ENCODE assay signal across 23 cellular contexts in the genomic region with DNA sequence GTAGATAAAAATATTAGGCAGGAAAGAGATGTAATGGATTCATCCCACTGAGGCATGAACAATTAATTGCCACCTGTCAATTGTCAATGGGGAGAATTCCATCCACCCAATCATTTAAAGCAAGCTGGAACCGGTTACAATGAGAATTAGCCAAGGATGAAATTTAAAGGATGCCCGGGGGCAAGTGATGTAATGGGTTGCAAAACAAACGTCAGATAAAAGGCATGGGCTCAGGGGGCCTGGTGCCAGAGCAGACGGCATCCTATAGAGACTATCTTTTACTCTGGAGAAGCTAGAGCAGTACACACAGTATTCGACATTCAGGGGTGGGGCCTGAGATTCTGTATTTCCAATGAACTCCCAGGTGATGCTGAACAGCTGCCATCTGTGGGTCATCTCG.
DNase-seq lines count a peak whose midpoint lies in the region; TF ChIP-seq lines count a peak whose summit lies in the region.
"Had no signal": no experiment of that assay in that cellular context is flagged by ENCODE, and none has a peak within 500 bp of the region (broad histone marks: within the 10 kb centered on the region; RNA-seq: fewer than 3 reads in every experiment).

No MANE protein-coding gene starts in this region.

- peak overlapping the region; percentile 60 for H3K4me2 ChIP-seq in OCI-LY7 (ENCODE audit: low read length)
- H3K4me2 ChIP-seq: KMS-11 had no signal

- POLR2A ChIA-PET in OCI-LY7 (lab: Charles Lee): interaction anchor here (0.5 to 0.9 kb wide), 4 partner anchors 199 to 916 kb away, joined by 3 to 4 read pairs (median 3); no protein-coding TSS in a partner anchor

- H3K4me3 ChIP-seq in OCI-LY7 (ENCODE audit: low read depth, low read length, poor library complexity, severe bottlenecking): peak overlapping the region; percentile 69
- no peak overlapping the region for H3K4me3 ChIP-seq in effector memory CD4-positive, alpha-beta T cell (ENCODE audit: insufficient read depth, low read depth, low read length, poor library complexity, severe bottlenecking)
- H3K4me3 ChIP-seq: thyroid gland had no signal

- no peaks in the 10 kb centered on the region for H3K27me3 ChIP-seq in effector memory CD4-positive, alpha-beta T cell (replicated peaks; ENCODE audit: control insufficient read depth, insufficient read depth, low read length, poor library complexity, severe bottlenecking)
- H3K27me3 ChIP-seq: thyroid gland had no signal

- BruUV-seq in OCI-LY7 (replicated peaks; lab: Mats Ljungman, UMichigan): no TSS peak

- intact Hi-C loops in OCI-LY7 (cut with micrococcal nuclease; ENCODE audit: unreplicated experiment): no loop called here

- no peaks in the 10 kb centered on the region for H3K36me3 ChIP-seq in OCI-LY7 (ENCODE audit: insufficient read depth, low read length)
- peaks cover 20% of the 10 kb centered on the region for H3K36me3 ChIP-seq in effector memory CD4-positive, alpha-beta T cell (ENCODE audit: control insufficient read depth, insufficient read depth, low read length)

- CTCF ChIA-PET in OCI-LY7 (lab: Charles Lee; ENCODE audit: unreplicated experiment): no interaction called here

- peaks cover 6% of the 10 kb centered on the region; the same call in 1 of the 2 replicates for H3K79me2 ChIP-seq in OCI-LY7 (ENCODE audit: insufficient read depth, low read depth, low read length)

- no peaks in the 10 kb centered on the region for H3K9me3 ChIP-seq in OCI-LY7 (ENCODE audit: low read length)
- no peaks in the 10 kb centered on the region for H3K9me3 ChIP-seq in effector memory CD4-positive, alpha-beta T cell (ENCODE audit: control insufficient read depth, low read length)
- H3K9me3 ChIP-seq: thyroid gland had no signal

- H3K27ac ChIP-seq in OCI-LY7 (ENCODE audit: low read depth, low read length, poor library complexity, severe bottlenecking): no peak overlapping the region
- no peak overlapping the region for H3K27ac ChIP-seq in effector memory CD4-positive, alpha-beta T cell (ENCODE audit: insufficient read depth, low read length, poor library complexity, severe bottlenecking)
- H3K27ac ChIP-seq: KMS-11, thyroid gland had no signal

- H2AFZ ChIP-seq in OCI-LY7 (ENCODE audit: low read length): no peak overlapping the region

- no peak for TF ChIP-seq CTCF in OCI-LY7 (conservative IDR thresholded peaks at IDR 0.05; ENCODE audit: low read length)

- H3K4me1 ChIP-seq in OCI-LY7 (ENCODE audit: insufficient read depth, low read length, poor library complexity, severe bottlenecking): peaks cover 3% of the 10 kb centered on the region
- H3K4me1 ChIP-seq in effector memory CD4-positive, alpha-beta T cell (ENCODE audit: control insufficient read depth, insufficient read depth, low read length, poor library complexity, severe bottlenecking): no peaks in the 10 kb centered on the region
- H3K4me1 ChIP-seq: thyroid gland had no signal

- no peaks in the 10 kb centered on the region for H4K20me1 ChIP-seq in OCI-LY7 (ENCODE audit: insufficient read depth, low read length)

- DNase-seq in EL (peak; percentile 51), NCI-H146 (lab: John Stamatoyannopoulos, UW) (peak; percentile 87), OCI-LY7 (ENCODE audit: low spot score) (no peak), mesenteric fat pad (ENCODE audit: low spot score) (peak; percentile 37), NCI-H1105 treated with DMSO at 0.1 percent for 48 hours (lab: John Stamatoyannopoulos, UW) (no peak)
- DNase-seq in effector memory CD4-positive, alpha-beta T cell: no peak
- DNase-seq in stimulated activated CD4-positive, alpha-beta T cell treated with anti-CD3 and anti-CD28 coated beads, Interleukin-1b, Interleukin-23, amount 100 ng/mL, for 48 hours: no peak
- DNase-seq: activated CD4-positive, CD25-positive, alpha-beta regulatory T cell; activated CD8-positive, alpha-beta T cell treated with anti-CD3 and anti-CD28 coated beads for 36 hours; activated naive CD4-positive, alpha-beta T cell treated with anti-CD3 and anti-CD28 coated beads, Interleukin-2, amount 50 U/mL, for 16 hours; activated T-cell treated with anti-CD3 and anti-CD28 coated beads, Interleukin-2, amount 50 U/mL, for 24 hours; aorta; CD8-positive, alpha-beta memory T cell; cerebellar nuclear complex; effector CD4-positive, alpha-beta T cell; H9; mesendoderm; naive thymus-derived CD8-positive, alpha-beta T cell; stimulated activated CD4-positive, alpha-beta T cell treated with anti-CD3 and anti-CD28 coated beads, Interleukin-2, amount 100 ng/mL, for 24 hours; stimulated activated naive B cell treated with anti-CD40 and anti-IgM and Interleukin-4, amounts not matched to agents 10 μg/mL and 1 μg/mL and 100 μg/mL, for 72 hours; T1000; thyroid gland had no signal

- H3K9me2 ChIP-seq in OCI-LY7 (ENCODE audit: insufficient read depth, low read length): no peaks in the 10 kb centered on the region

Comparison
In these comparisons a context has a peak if more than half of its experiments do, and no peak if none do; other contexts are left out.
1. DNase-seq: peak in EL (single experiment), NCI-H146 (single experiment) and mesenteric fat pad (single experiment); none in OCI-LY7 (single experiment), effector memory CD4-positive, alpha-beta T cell (0 of 3), NCI-H1105 treated with DMSO at 0.1 percent for 48 hours (single experiment) and stimulated activated CD4-positive, alpha-beta T cell treated with anti-CD3 and anti-CD28 coated beads, Interleukin-1b, Interleukin-23, amount 100 ng/mL, for 48 hours (single experiment).